In the genomic region with DNA sequence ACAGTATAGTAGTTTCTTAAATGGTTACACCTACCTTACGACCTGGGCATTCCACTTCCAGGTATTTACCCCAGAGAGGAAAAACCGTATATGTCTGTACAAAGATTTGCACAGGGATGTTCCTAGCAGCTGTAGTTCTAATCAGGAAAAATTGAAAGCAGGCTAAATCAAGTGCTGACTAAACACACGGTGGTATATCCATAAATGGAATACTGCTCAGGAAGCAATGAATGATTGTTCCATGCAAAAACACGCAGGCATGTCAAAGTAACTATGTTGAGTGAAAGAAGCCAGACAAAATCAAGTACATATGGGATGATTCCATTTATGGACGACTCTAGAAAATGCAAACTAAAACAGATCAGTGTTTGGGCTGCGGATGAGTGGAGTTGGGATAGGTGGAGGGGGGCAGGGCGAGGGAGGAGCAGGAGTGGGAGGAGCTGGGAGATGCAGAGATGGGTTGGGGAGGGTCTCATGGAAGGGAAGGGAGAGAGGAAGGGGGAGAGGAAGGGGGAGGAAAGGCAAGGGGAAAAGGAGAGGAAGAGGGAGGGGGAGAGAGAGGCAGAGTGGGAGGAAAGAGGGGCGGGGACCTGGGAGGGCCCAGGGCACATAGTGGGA, we compare ENCODE assay signal across 8 cellular contexts. TPM values are rescaled to one million over a fixed set of nuclear protein-coding genes. Genes with fewer than 3 reads are reported as not detected.
DNase-seq lines count a peak whose midpoint lies in the region; ATAC-seq and TF ChIP-seq lines count a peak whose summit lies in the region.

No MANE protein-coding gene starts in this region.

- no peak for TF ChIP-seq CTCF in CD14-positive monocyte (IDR thresholded peaks at IDR 0.05)
- no peak for TF ChIP-seq CTCF in OCI-LY7 (conservative IDR thresholded peaks at IDR 0.05; ENCODE audit: low read length)
- TF ChIP-seq CTCF in omental fat pad (IDR thresholded peaks at IDR 0.05) = no peak

- peaks cover 5 to 9% of the 10 kb centered on the region in 2 donors for H3K36me3 Mint-ChIP-seq in CD14-positive monocyte

- H3K4me1 Mint-ChIP-seq in CD14-positive monocyte = peaks cover 20% of the 10 kb centered on the region

- H3K27me3 Mint-ChIP-seq in CD14-positive monocyte (ENCODE audit: low read depth in 3 of 3) = peaks cover 0 to 2% (median 0%) of the 10 kb centered on the region in 3 donors

- no peak for DNase-seq in CD14-positive monocyte (ENCODE audit: low spot score)
- no peak for DNase-seq in OCI-LY7 (ENCODE audit: low spot score)
- DNase-seq in omental fat pad (ENCODE audit: low spot score) = no peak
- DNase-seq in central memory CD4-positive, alpha-beta T cell = no peak

- intact Hi-C loops in CD14-positive monocyte (cut with micrococcal nuclease) (no loop called here), OCI-LY7 (cut with micrococcal nuclease; ENCODE audit: unreplicated experiment) (loop anchor here (2.0 to 5.0 kb wide), 2 partner anchors 352 to 1092 kb away; partner anchors contain the start of gene DNAJC1)

- H3K4me1 ChIP-seq in OCI-LY7 (ENCODE audit: insufficient read depth, low read length, poor library complexity, severe bottlenecking) (peaks cover 14% of the 10 kb centered on the region), duodenal mucosa (ENCODE audit: control insufficient read depth in 1 of 2, insufficient read depth in 2 of 2, low read length in 2 of 2) (peaks cover 13 to 19% of the 10 kb centered on the region in 2 donors)

- CTCF ChIA-PET in OCI-LY7 (lab: Charles Lee; ENCODE audit: unreplicated experiment) = interaction anchor here (0.6 kb wide), 1 partner anchor 1982 kb away, joined by 13 read pairs; no protein-coding TSS in a partner anchor

- H2AFZ ChIP-seq in OCI-LY7 (ENCODE audit: low read length) = no peak overlapping the region

- no peaks in the 10 kb centered on the region for H3K79me2 ChIP-seq in OCI-LY7 (ENCODE audit: insufficient read depth, low read depth, low read length)

- H3K4me3 Mint-ChIP-seq in CD14-positive monocyte = peak overlapping the region; percentile 60 to 92

- H3K9me3 ChIP-seq in OCI-LY7 (ENCODE audit: low read length) = no peaks in the 10 kb centered on the region
- H3K9me3 ChIP-seq in duodenal mucosa (ENCODE audit: control insufficient read depth in 1 of 2, low read length in 2 of 2) = no peaks in the 10 kb centered on the region

- ATAC-seq in omental fat pad (ENCODE audit: low FRiP score) (peak; percentile 28), GM18870 (IDR thresholded peaks at IDR 0.05; ENCODE audit: unreplicated experiment) (no peak), HG03095 (IDR thresholded peaks at IDR 0.05; ENCODE audit: unreplicated experiment) (no peak), GM18502 (IDR thresholded peaks at IDR 0.05; ENCODE audit: poor library complexity, unreplicated experiment) (no peak)

- H3K36me3 ChIP-seq in OCI-LY7 (ENCODE audit: insufficient read depth, low read length) (no peaks in the 10 kb centered on the region), duodenal mucosa (ENCODE audit: control insufficient read depth in 1 of 2, insufficient read depth in 2 of 2, low read length in 2 of 2) (no peaks in the 10 kb centered on the region)

- POLR2A ChIA-PET in OCI-LY7 (lab: Charles Lee) = interaction anchor here (0.6 to 1.1 kb wide), 2 partner anchors 9 to 1120 kb away, joined by 4 to 5 read pairs; no protein-coding TSS in a partner anchor

- BruUV-seq in OCI-LY7 (replicated peaks; lab: Mats Ljungman, UMichigan) = no TSS peak

- H3K27me3 ChIP-seq in duodenal mucosa (ENCODE audit: control insufficient read depth in 1 of 2, insufficient read depth in 2 of 2, low read length in 2 of 2) = no peaks in the 10 kb centered on the region

- H3K9me3 Mint-ChIP-seq in CD14-positive monocyte = peaks cover 6 to 20% (median 13%) of the 10 kb centered on the region in 7 donors

- H3K4me2 ChIP-seq in OCI-LY7 (ENCODE audit: low read length) = no peak overlapping the region

- H3K27ac Mint-ChIP-seq in CD14-positive monocyte = peak overlapping the region in 4 of 7 donors; percentile 1 to 74 (median 31)

- H3K9me2 ChIP-seq in OCI-LY7 (ENCODE audit: insufficient read depth, low read length) = no peaks in the 10 kb centered on the region

- H3K27ac ChIP-seq in OCI-LY7 (ENCODE audit: low read depth, low read length, poor library complexity, severe bottlenecking) (no peak overlapping the region), duodenal mucosa (ENCODE audit: low read depth, low read length) (no peak overlapping the region)

- no peak overlapping the region for H3K9ac ChIP-seq in duodenal mucosa (ENCODE audit: low read depth in 1 of 2, low read length in 2 of 2)

- H3K4me3 ChIP-seq in OCI-LY7 (ENCODE audit: low read depth, low read length, poor library complexity, severe bottlenecking) (peak overlapping the region; percentile 91), duodenal mucosa (ENCODE audit: low read depth in 1 of 2, low read length in 2 of 2) (peak overlapping the region; percentile 43 to 61)

- H4K20me1 ChIP-seq in OCI-LY7 (ENCODE audit: insufficient read depth, low read length) = no peaks in the 10 kb centered on the region

RNA-seq across cellular contexts. Expression of gene MSRB2, which starts 0.5 kb away (rescaled TPM):
- 10 to 100 TPM; 31.6 to 37.3 TPM for polyA plus RNA-seq in CD14-positive monocyte
- total RNA-seq in OCI-LY7 (2014; rRNA removed; shearing (Covaris generic)) = 7.2 and 8.1 TPM in 2 replicates
- total RNA-seq in OCI-LY7 (2022) (17.6 and 18.1 TPM in 2 replicates), omental fat pad (10 to 100 TPM; 16.5 to 31.4 (median 24.6) TPM)
